ENCODE assay signal across 15 cellular contexts in genomic region chr2:232929303-232930123, GRCh38. TPM values are rescaled to one million over a fixed set of nuclear protein-coding genes. Genes with fewer than 3 reads are reported as not detected.
DNase-seq lines count a peak whose midpoint lies in the region; ATAC-seq, FAIRE-seq and TF ChIP-seq lines count a peak whose summit lies in the region.
"Had no signal": no experiment of that assay in that cellular context is flagged by ENCODE, and none has a peak within 500 bp of the region (broad histone marks: within the 10 kb centered on the region; RNA-seq: fewer than 3 reads in every experiment).

No MANE protein-coding gene starts in this region.

- H2AFZ ChIP-seq in endothelial cell of umbilical vein (ENCODE audit: low read depth, low read length) (no peak overlapping the region), osteoblast (ENCODE audit: low read length) (no peak overlapping the region)

- POLR2A ChIA-PET in activated CD4-positive, alpha-beta T cell treated with anti-CD3 and anti-CD28 coated beads, Interleukin-2, amount 10 ng/mL, durations not matched to agents 7 days and 5 days (lab: Charles Lee), result no interaction called here
- POLR2A ChIA-PET in T-cell (lab: Charles Lee), result interaction anchor here in 1 of 2 donors (0.7 kb wide), 1 partner anchor 328 kb away, joined by 5 read pairs; no protein-coding TSS in a partner anchor
- POLR2A ChIA-PET in endothelial cell of umbilical vein (lab: Charles Lee), result interaction anchor here (0.6 kb wide), 1 partner anchor 185 kb away, joined by 4 read pairs; no protein-coding TSS in a partner anchor

- H3K9ac ChIP-seq in endothelial cell of umbilical vein (replicated peaks; ENCODE audit: extremely low read depth, insufficient read depth, low read length), result no peak overlapping the region

- dilution Hi-C loops in endothelial cell of umbilical vein (cut with MboI; ENCODE audit: extremely low pct_ligation_motif_present, low sequenced_read_pairs), result no loop called here

- peaks cover 37 to 50% of the 10 kb centered on the region in 2 experiments for H3K27me3 ChIP-seq in endothelial cell of umbilical vein (ENCODE audit: control insufficient read depth in 2 of 2, insufficient read depth in 2 of 2, low read length in 2 of 2)
- peaks cover 27% of the 10 kb centered on the region for H3K27me3 ChIP-seq in osteoblast (ENCODE audit: insufficient read depth, low read length)

- H4K20me1 ChIP-seq in endothelial cell of umbilical vein (replicated peaks; ENCODE audit: control insufficient read depth, extremely low read depth, insufficient read depth, low read length) (no peaks in the 10 kb centered on the region), osteoblast (ENCODE audit: insufficient read depth, low read length) (no peaks in the 10 kb centered on the region)

- H3K4me2 ChIP-seq in endothelial cell of umbilical vein (ENCODE audit: insufficient read depth, low read length) (no peak overlapping the region), osteoblast (ENCODE audit: insufficient read depth, low read length) (no peak overlapping the region)

- DNase-seq in activated CD4-positive, alpha-beta T cell treated with anti-CD3 and anti-CD28 coated beads, Interleukin-2, amount 10 ng/mL, durations not matched to agents 7 days and 5 days, result no peak
- no peak for DNase-seq in activated CD4-positive, alpha-beta T cell treated with anti-CD3 and anti-CD28 coated beads, Interleukin-2, amount 50 U/mL, for 4 hours
- no peak for DNase-seq in T-cell
- DNase-seq in endothelial cell of umbilical vein (ENCODE audit: low read depth, low spot score), result no peak
- DNase-seq in osteoblast (ENCODE audit: insufficient read length, low spot score, missing footprints), result peak; percentile 85
- no peak for DNase-seq in erythroblast (lab: John Stamatoyannopoulos, UW)
- no peak for DNase-seq in SKM-1 treated with dmso at 0.1 percent for 144 hours (lab: John Stamatoyannopoulos, UW; ENCODE audit: unreplicated experiment)
- DNase-seq: esophagus squamous epithelium, hippocampal formation, mesenchymal stem cell, NCI-H1092, NCI-H2227 treated with DMSO at 0.1 percent for 48 hours, trophoblast cell had no signal

- H3K27ac ChIP-seq in endothelial cell of umbilical vein (ENCODE audit: insufficient read depth, low read depth, low read length), result no peak overlapping the region
- no peak overlapping the region for H3K27ac ChIP-seq in osteoblast (ENCODE audit: low read depth, low read length)
- H3K27ac ChIP-seq: esophagus squamous epithelium had no signal

- H3K9me1 ChIP-seq in endothelial cell of umbilical vein (replicated peaks; ENCODE audit: control insufficient read depth, extremely low read depth, insufficient read depth, low read length), result no peaks in the 10 kb centered on the region

- no peak for ATAC-seq in T-cell (replicated peaks in 1 of 4)
- ATAC-seq in GM21786 (IDR thresholded peaks at IDR 0.05; ENCODE audit: unreplicated experiment), result no peak

- H3K9me3 Mint-ChIP-seq in activated CD4-positive, alpha-beta T cell treated with anti-CD3 and anti-CD28 coated beads, Interleukin-2, amount 10 ng/mL, durations not matched to agents 7 days and 5 days, result no peaks in the 10 kb centered on the region
- H3K9me3 Mint-ChIP-seq in T-cell, result no peaks in the 10 kb centered on the region

- H3K4me1 ChIP-seq in endothelial cell of umbilical vein (ENCODE audit: control insufficient read depth, extremely low read depth, insufficient read depth, low read length) (peaks cover 3% of the 10 kb centered on the region), osteoblast (ENCODE audit: insufficient read depth, low read length) (peaks cover 4% of the 10 kb centered on the region)

- H3K9me3 ChIP-seq in endothelial cell of umbilical vein (replicated peaks; ENCODE audit: control insufficient read depth, insufficient read depth, low read length), result no peaks in the 10 kb centered on the region
- H3K9me3 ChIP-seq in osteoblast (ENCODE audit: low read depth, low read length), result no peaks in the 10 kb centered on the region
- H3K9me3 ChIP-seq: esophagus squamous epithelium had no signal

- peaks cover 5% of the 10 kb centered on the region for H3K4me1 Mint-ChIP-seq in activated CD4-positive, alpha-beta T cell treated with anti-CD3 and anti-CD28 coated beads, Interleukin-2, amount 10 ng/mL, durations not matched to agents 7 days and 5 days
- peaks cover 12 to 19% (median 16%) of the 10 kb centered on the region in 3 donors for H3K4me1 Mint-ChIP-seq in T-cell

- peak; percentile 28 for FAIRE-seq in endothelial cell of umbilical vein (lab: Jason Lieb, UNC)
- FAIRE-seq: colon had no signal

- peaks cover 67% of the 10 kb centered on the region for H3K27me3 Mint-ChIP-seq in activated CD4-positive, alpha-beta T cell treated with anti-CD3 and anti-CD28 coated beads, Interleukin-2, amount 10 ng/mL, durations not matched to agents 7 days and 5 days
- peaks cover 44 to 61% of the 10 kb centered on the region in 2 donors for H3K27me3 Mint-ChIP-seq in T-cell

- H3K36me3 Mint-ChIP-seq in activated CD4-positive, alpha-beta T cell treated with anti-CD3 and anti-CD28 coated beads, Interleukin-2, amount 10 ng/mL, durations not matched to agents 7 days and 5 days (ENCODE audit: low read depth), result no peaks in the 10 kb centered on the region
- no peaks in the 10 kb centered on the region for H3K36me3 Mint-ChIP-seq in T-cell

- no TSS peak for BruUV-seq in endothelial cell of umbilical vein (replicated peaks; lab: Mats Ljungman, UMichigan)

- H3K79me2 ChIP-seq in endothelial cell of umbilical vein (ENCODE audit: control insufficient read depth, insufficient read depth, low read length) (no peaks in the 10 kb centered on the region), osteoblast (ENCODE audit: insufficient read depth, low read length) (no peaks in the 10 kb centered on the region)

- peak overlapping the region; percentile 45 for H3K4me3 Mint-ChIP-seq in activated CD4-positive, alpha-beta T cell treated with anti-CD3 and anti-CD28 coated beads, Interleukin-2, amount 10 ng/mL, durations not matched to agents 7 days and 5 days
- H3K4me3 Mint-ChIP-seq in T-cell, result peak overlapping the region; percentile 43 to 68 (median 68)

- H3K27ac Mint-ChIP-seq in activated CD4-positive, alpha-beta T cell treated with anti-CD3 and anti-CD28 coated beads, Interleukin-2, amount 10 ng/mL, durations not matched to agents 7 days and 5 days, result no peak overlapping the region
- H3K27ac Mint-ChIP-seq in T-cell, result no peak overlapping the region

- intact Hi-C loops in endothelial cell of umbilical vein (cut with micrococcal nuclease), result no loop called here

- CTCF ChIA-PET in activated CD4-positive, alpha-beta T cell treated with anti-CD3 and anti-CD28 coated beads, Interleukin-2, amount 10 ng/mL, durations not matched to agents 7 days and 5 days (lab: Charles Lee), result interaction anchor here (0.9 kb wide), 1 partner anchor 8 kb away, joined by 4 read pairs; no protein-coding TSS in a partner anchor
- CTCF ChIA-PET in T-cell (lab: Charles Lee), result no interaction called here
- CTCF ChIA-PET in endothelial cell of umbilical vein (lab: Charles Lee), result interaction anchor here (1.1 kb wide), 1 partner anchor 54 kb away, joined by 3 read pairs; no protein-coding TSS in a partner anchor

- TF ChIP-seq CTCF in endothelial cell of umbilical vein (IDR thresholded peaks at IDR 0.05; ENCODE audit: extremely low read depth in 1 of 2, insufficient read depth in 1 of 2, low read depth in 1 of 2, low read length in 2 of 2) (no peak), osteoblast (IDR thresholded peaks at IDR 0.05; ENCODE audit: extremely low read depth, low read depth, low read length) (no peak)

- H3K36me3 ChIP-seq in endothelial cell of umbilical vein (ENCODE audit: control insufficient read depth in 2 of 2, extremely low read depth in 1 of 2, insufficient read depth in 2 of 2, low read length in 2 of 2), result no peaks in the 10 kb centered on the region
- no peaks in the 10 kb centered on the region for H3K36me3 ChIP-seq in osteoblast (ENCODE audit: insufficient read depth, low read length)
- H3K36me3 ChIP-seq: esophagus squamous epithelium had no signal

- TF ChIP-seq POLR2A in endothelial cell of umbilical vein (IDR thresholded peaks at IDR 0.05; ENCODE audit: low read depth, low read length) (no peak), erythroblast (IDR thresholded peaks at IDR 0.05; ENCODE audit: low read length) (no peak)

- no peak overlapping the region for H3K4me3 ChIP-seq in endothelial cell of umbilical vein (replicated peaks in 1 of 3; ENCODE audit: insufficient read depth in 1 of 3, low read depth in 1 of 3, low read length in 3 of 3)
- no peak overlapping the region for H3K4me3 ChIP-seq in osteoblast (ENCODE audit: insufficient read depth, low read length)
- H3K4me3 ChIP-seq: esophagus squamous epithelium had no signal

TF ChIP-seq in endothelial cell of umbilical vein, 7 proteins besides CTCF, POLR2A, EP300 and RAD21:
- TF ChIP-seq JUN (IDR thresholded peaks at IDR 0.05; ENCODE audit: borderline replicate concordance, insufficient read depth, insufficient read length, low read depth) (no peak), MYC (IDR thresholded peaks at IDR 0.05; ENCODE audit: low read depth, low read length) (no peak), FOS (IDR thresholded peaks at IDR 0.05; ENCODE audit: borderline replicate concordance, insufficient read depth, low read length) (no peak), MAX (IDR thresholded peaks at IDR 0.05; ENCODE audit: insufficient read depth, insufficient read length) (no peak), POLR2AphosphoS5 (IDR thresholded peaks at IDR 0.05; ENCODE audit: insufficient read depth, low read depth, low read length) (no peak), GATA2 (IDR thresholded peaks at IDR 0.05; ENCODE audit: insufficient read depth, insufficient read length, low read depth, low read length) (no peak), EZH2 (IDR thresholded peaks at IDR 0.05; ENCODE audit: borderline replicate concordance, low read depth, low read length, severe bottlenecking) (no peak)

RNA-seq across cellular contexts. Expression of gene SNORC, which starts 59.4 kb away (rescaled TPM):
- 1 to 10 TPM in 1 of 2 experiments, under 1 TPM in 1; 0.97 to 1.1 TPM for total RNA-seq in activated CD4-positive, alpha-beta T cell treated with anti-CD3 and anti-CD28 coated beads, Interleukin-2, amount 10 ng/mL, durations not matched to agents 7 days and 5 days
- total RNA-seq in T-cell (1 to 10 TPM in 4 of 5 donors, under 1 TPM in 1; 0.96 to 4.1 (median 3.2) TPM), endothelial cell of umbilical vein (2.6 and 4.0 TPM in 2 replicates), osteoblast (0.72 and 0.88 TPM in 2 replicates)
- polyA plus RNA-seq in endothelial cell of umbilical vein, result 1.4 and 2.5 TPM in 2 replicates
- 0.71 and 1.4 TPM in 2 replicates for polyA plus RNA-seq in endothelial cell of umbilical vein (2011; cell fraction: cytosol; rRNA removed)
- 4.2 and 5.7 TPM in 2 replicates for polyA plus RNA-seq in endothelial cell of umbilical vein (2011; cell fraction: nucleus; rRNA removed)
- 0.13 and 0.52 TPM in 2 replicates for polyA plus RNA-seq in endothelial cell of umbilical vein (2012)
- polyA minus RNA-seq in endothelial cell of umbilical vein, result 0.61 and 2.2 TPM in 2 replicates
- polyA minus RNA-seq in endothelial cell of umbilical vein (2011; cell fraction: cytosol; rRNA and poly(A)+ RNA removed), result 1.2 TPM
- 3.6 TPM in 2 replicates for polyA minus RNA-seq in endothelial cell of umbilical vein (2011; cell fraction: nucleus; rRNA and poly(A)+ RNA removed)

Comparison
In these comparisons a context has a peak if more than half of its experiments do, and no peak if none do; other contexts are left out.
1. CTCF ChIA-PET loops: an anchor here in activated CD4-positive, alpha-beta T cell treated with anti-CD3 and anti-CD28 coated beads, Interleukin-2, amount 10 ng/mL, durations not matched to agents 7 days and 5 days (0.9 kb wide) and endothelial cell of umbilical vein (1.1 kb wide); none called in T-cell.